8 cellular contexts compared by ENCODE assay signal in genomic region chr1:94805912-94806311, GRCh38.
DNase-seq lines count a peak whose midpoint lies in the region; ATAC-seq and TF ChIP-seq lines count a peak whose summit lies in the region.

No MANE protein-coding gene starts in this region.

- no peak overlapping the region for H3K4me3 Mint-ChIP-seq in central memory CD8-positive, alpha-beta T cell

- peaks cover 20% of the 10 kb centered on the region for H3K27me3 Mint-ChIP-seq in central memory CD8-positive, alpha-beta T cell

- H3K27ac ChIP-seq in VCaP: peak overlapping the region; percentile 72; the same call in 1 of the 2 replicates

- peaks cover 12% of the 10 kb centered on the region for H3K4me1 Mint-ChIP-seq in central memory CD8-positive, alpha-beta T cell

- peak; percentile 98 for TF ChIP-seq CTCF in VCaP (conservative IDR thresholded peaks at IDR 0.05)

- H3K36me3 Mint-ChIP-seq in central memory CD8-positive, alpha-beta T cell (ENCODE audit: insufficient read depth): no peaks in the 10 kb centered on the region

- ATAC-seq in GM21515 (IDR thresholded peaks at IDR 0.05; ENCODE audit: unreplicated experiment) (peak; percentile 54), GM19328 (IDR thresholded peaks at IDR 0.05; ENCODE audit: unreplicated experiment) (no peak)
- peak; percentile 35 for ATAC-seq in central memory CD8-positive, alpha-beta T cell (replicated peaks; ENCODE audit: extremely low read depth, poor library complexity, severe bottlenecking)

- peak; percentile 14 for DNase-seq in DMS 273 treated with DMSO at 0.1 percent for 48 hours (lab: John Stamatoyannopoulos, UW)
- DNase-seq in NCI-H1105 (lab: John Stamatoyannopoulos, UW): peak; percentile 20
- DNase-seq in central memory CD8-positive, alpha-beta T cell (ENCODE audit: low spot score in 2 of 2): no peak
- DNase-seq in kidney tubule cell (ENCODE audit: low spot score): peak; percentile 67
- DNase-seq in stimulated activated CD4-positive, alpha-beta T cell treated with anti-CD3 and anti-CD28 coated beads, Interleukin-4, amount 100 ng/mL, for 24 hours: peak; percentile 48

- no peaks in the 10 kb centered on the region for H3K9me3 Mint-ChIP-seq in central memory CD8-positive, alpha-beta T cell

- no peak overlapping the region for H3K27ac Mint-ChIP-seq in central memory CD8-positive, alpha-beta T cell (ENCODE audit: low read depth)

Comparison
In these comparisons a context has a peak if more than half of its experiments do, and no peak if none do; other contexts are left out.
1. DNase-seq: peak in DMS 273 treated with DMSO at 0.1 percent for 48 hours (single experiment), NCI-H1105 (single experiment), kidney tubule cell (single experiment) and stimulated activated CD4-positive, alpha-beta T cell treated with anti-CD3 and anti-CD28 coated beads, Interleukin-4, amount 100 ng/mL, for 24 hours (single experiment); none in central memory CD8-positive, alpha-beta T cell (0 of 2).